Comparison of ENCODE assay signal across 1 cellular context in genomic region chr19:17077447-17078028, GRCh38.
TF ChIP-seq lines count a peak whose summit lies in the region.

No MANE protein-coding gene starts in this region.

TF ChIP-seq in GM23338, 12 proteins besides CTCF, POLR2A, EP300 and RAD21 (continued from another document):
- TF ChIP-seq ZNF462 (CRISPR knock-in tag; IDR thresholded peaks at IDR 0.05) (no peak), CREB1 (CRISPR knock-in tag; IDR thresholded peaks at IDR 0.05; ENCODE audit: low read depth) (no peak), REST (IDR thresholded peaks at IDR 0.05; ENCODE audit: unreplicated experiment) (no peak), ETS1 (IDR thresholded peaks at IDR 0.05) (no peak), JUNB (IDR thresholded peaks at IDR 0.05; ENCODE audit: unreplicated experiment) (no peak), STAT1 (IDR thresholded peaks at IDR 0.05; ENCODE audit: unreplicated experiment) (no peak), ZNF114 (CRISPR knock-in tag; IDR thresholded peaks at IDR 0.05) (no peak), NANOG (IDR thresholded peaks at IDR 0.05; ENCODE audit: borderline replicate concordance) (no peak)
